In genomic region chr2:235345745-235346144, GRCh38 we compare ENCODE assay signal across 1 cellular context.
TF ChIP-seq lines count a peak whose summit lies in the region.

No MANE protein-coding gene starts in this region.

TF ChIP-seq in GM12891, 5 proteins besides CTCF, POLR2A, EP300 and RAD21:
- no peak for TF ChIP-seq SPI1 (IDR thresholded peaks at IDR 0.05; ENCODE audit: low read depth, low read length)
- TF ChIP-seq PAX5 (IDR thresholded peaks at IDR 0.05; ENCODE audit: insufficient read depth, low read length, severe bottlenecking): no peak
- TF ChIP-seq POLR2AphosphoS5 (IDR thresholded peaks at IDR 0.05; ENCODE audit: low read depth, low read length): no peak
- TF ChIP-seq POU2F2 (IDR thresholded peaks at IDR 0.05; ENCODE audit: low read depth, low read length): no peak
- TF ChIP-seq TAF1 (IDR thresholded peaks at IDR 0.05; ENCODE audit: low read depth, low read length): no peak
